ENCODE assay signal across 33 cellular contexts in the genomic region with DNA sequence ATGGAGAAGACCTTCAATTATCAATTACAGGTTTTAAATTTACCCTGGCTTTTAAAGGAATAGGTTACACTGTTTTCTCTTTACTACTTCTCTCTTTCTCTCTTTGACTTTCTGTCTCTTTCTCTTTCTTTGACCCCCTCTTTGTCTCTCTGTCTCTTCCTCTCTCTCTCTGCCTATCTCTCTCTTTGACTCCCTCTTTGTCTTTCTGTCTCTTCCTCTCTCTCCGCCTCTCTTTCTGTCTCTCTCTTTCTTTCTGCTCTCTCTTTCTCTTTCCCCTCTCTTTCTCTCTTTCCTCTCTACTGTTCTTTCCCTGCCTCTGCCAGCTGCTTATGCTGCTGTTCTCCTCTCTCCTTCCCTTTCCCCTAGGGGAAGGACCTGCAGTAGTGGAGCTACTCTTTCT.
"Had no signal": no experiment of that assay in that cellular context is flagged by ENCODE, and none has a peak within 500 bp of the region (broad histone marks: within the 10 kb centered on the region; RNA-seq: fewer than 3 reads in every experiment).

No MANE protein-coding gene starts in this region.

- H3K4me1 Mint-ChIP-seq: activated CD4-positive, alpha-beta T cell treated with anti-CD3 and anti-CD28 coated beads for 36 hours; activated CD4-positive, alpha-beta T cell treated with anti-CD3 and anti-CD28 coated beads, Interleukin-2, amount 10 ng/mL, durations not matched to agents 24 days and 14 days; activated CD8-positive, alpha-beta memory T cell treated with anti-CD3 and anti-CD28 coated beads, Interleukin-2, amount 10 ng/mL, durations not matched to agents 7 days and 5 days; activated naive CD4-positive, alpha-beta T cell treated with anti-CD3 and anti-CD28 coated beads, Interleukin-2, amount 50 U/mL, for 24 hours; activated naive CD8-positive, alpha-beta T cell treated with anti-CD3 and anti-CD28 coated beads for 36 hours; activated naive CD8-positive, alpha-beta T cell treated with anti-CD3 and anti-CD28 coated beads, Interleukin-2, amount 50 U/mL, for 24 hours had no signal

- H3K27ac Mint-ChIP-seq: activated CD4-positive, alpha-beta memory T cell treated with anti-CD3 and anti-CD28 coated beads for 36 hours; activated CD4-positive, alpha-beta T cell treated with anti-CD3 and anti-CD28 coated beads for 36 hours; activated CD4-positive, alpha-beta T cell treated with anti-CD3 and anti-CD28 coated beads, Interleukin-2, amount 10 ng/mL, durations not matched to agents 24 days and 14 days; activated CD8-positive, alpha-beta memory T cell treated with anti-CD3 and anti-CD28 coated beads, Interleukin-2, amount 10 ng/mL, durations not matched to agents 7 days and 5 days; activated CD8-positive, alpha-beta T cell treated with anti-CD3 and anti-CD28 coated beads, Interleukin-2, amount 10 ng/mL, durations not matched to agents 7 days and 5 days; activated naive CD4-positive, alpha-beta T cell treated with anti-CD3 and anti-CD28 coated beads for 36 hours; activated naive CD4-positive, alpha-beta T cell treated with anti-CD3 and anti-CD28 coated beads, Interleukin-2, amount 50 U/mL, for 24 hours; activated naive CD8-positive, alpha-beta T cell treated with anti-CD3 and anti-CD28 coated beads for 36 hours; activated naive CD8-positive, alpha-beta T cell treated with anti-CD3 and anti-CD28 coated beads, Interleukin-2, amount 50 U/mL, for 24 hours; activated T-helper 1 cell treated with anti-CD3 and anti-CD28 coated beads, Interleukin-12 subunit alpha, Interleukin-12 subunit beta, Interleukin-2, Interleukin-4 antibody, amounts not matched to agents 30 ng/mL and 10 ng/mL and 1 ng/mL, durations not matched to agents 14 hours and 24 hours and 36 hours; activated T-helper 2 cell treated with anti-CD3 and anti-CD28 coated beads, Interferon-gamma antibody, Interleukin-2, Interleukin-4, amounts not matched to agents 10 μg/mL and 5 μg/mL and 100 μg/mL, durations not matched to agents 14 hours and 24 hours and 36 hours had no signal

- H3K27me3 Mint-ChIP-seq: activated CD4-positive, alpha-beta memory T cell treated with anti-CD3 and anti-CD28 coated beads for 36 hours; activated naive CD8-positive, alpha-beta T cell treated with anti-CD3 and anti-CD28 coated beads for 36 hours had no signal

- H3K36me3 ChIP-seq: adrenal gland, cardiac muscle cell, colonic mucosa, esophagus muscularis mucosa, gastroesophageal sphincter, heart right ventricle had no signal

- H3K4me1 ChIP-seq: adrenal gland, body of pancreas, colonic mucosa, esophagus muscularis mucosa, gastroesophageal sphincter, heart right ventricle had no signal

- H3K36me3 Mint-ChIP-seq: activated naive CD8-positive, alpha-beta T cell treated with anti-CD3 and anti-CD28 coated beads for 36 hours had no signal

- H3K4me3 Mint-ChIP-seq: activated CD4-positive, alpha-beta memory T cell treated with anti-CD3 and anti-CD28 coated beads for 36 hours; activated CD4-positive, alpha-beta T cell treated with anti-CD3 and anti-CD28 coated beads for 36 hours; activated CD4-positive, alpha-beta T cell treated with anti-CD3 and anti-CD28 coated beads, Interleukin-2, amount 10 ng/mL, durations not matched to agents 24 days and 14 days; activated CD8-positive, alpha-beta memory T cell treated with anti-CD3 and anti-CD28 coated beads, Interleukin-2, amount 10 ng/mL, durations not matched to agents 7 days and 5 days; activated CD8-positive, alpha-beta T cell treated with anti-CD3 and anti-CD28 coated beads, Interleukin-2, amount 10 ng/mL, durations not matched to agents 7 days and 5 days; activated naive CD4-positive, alpha-beta T cell treated with anti-CD3 and anti-CD28 coated beads for 36 hours; activated naive CD4-positive, alpha-beta T cell treated with anti-CD3 and anti-CD28 coated beads, Interleukin-2, amount 50 U/mL, for 24 hours; activated naive CD8-positive, alpha-beta T cell treated with anti-CD3 and anti-CD28 coated beads for 36 hours; activated naive CD8-positive, alpha-beta T cell treated with anti-CD3 and anti-CD28 coated beads, Interleukin-2, amount 50 U/mL, for 24 hours; activated T-helper 1 cell treated with anti-CD3 and anti-CD28 coated beads, Interleukin-12 subunit alpha, Interleukin-12 subunit beta, Interleukin-2, Interleukin-4 antibody, amounts not matched to agents 30 ng/mL and 10 ng/mL and 1 ng/mL, durations not matched to agents 14 hours and 24 hours and 36 hours had no signal

- H3K4me3 ChIP-seq: adrenal gland, body of pancreas, cardiac muscle cell, colonic mucosa, esophagus muscularis mucosa, gastroesophageal sphincter, heart right ventricle, hepatocyte had no signal

- H3K27ac ChIP-seq: adrenal gland, body of pancreas, cardiac muscle cell, colonic mucosa, esophagus muscularis mucosa, gastroesophageal sphincter, heart right ventricle, hepatocyte had no signal

- DNase-seq: activated CD4-positive, alpha-beta memory T cell treated with anti-CD3 and anti-CD28 coated beads for 36 hours; activated CD4-positive, alpha-beta T cell treated with anti-CD3 and anti-CD28 coated beads for 36 hours; activated CD4-positive, alpha-beta T cell treated with anti-CD3 and anti-CD28 coated beads, Interleukin-2, amount 10 ng/mL, durations not matched to agents 24 days and 14 days; activated CD4-positive, CD25-positive, alpha-beta regulatory T cell; activated CD4-positive, CD25-positive, alpha-beta regulatory T cell treated with anti-CD3 and anti-CD28 coated beads, Interleukin-2, amount 50 U/mL, for 72 hours; activated CD8-positive, alpha-beta memory T cell treated with anti-CD3 and anti-CD28 coated beads, Interleukin-2, amount 10 ng/mL, durations not matched to agents 7 days and 5 days; activated CD8-positive, alpha-beta memory T cell treated with anti-CD3 and anti-CD28 coated beads, Interleukin-2, amount 50 U/mL, for 4 hours; activated CD8-positive, alpha-beta T cell treated with anti-CD3 and anti-CD28 coated beads, Interleukin-2, amount 10 ng/mL, durations not matched to agents 7 days and 5 days; activated effector memory CD4-positive, alpha-beta T cell treated with anti-CD3 and anti-CD28 coated beads, Interleukin-2, amount 50 U/mL, for 16 hours; activated naive CD4-positive, alpha-beta T cell treated with anti-CD3 and anti-CD28 coated beads for 36 hours; activated naive CD8-positive, alpha-beta T cell treated with anti-CD3 and anti-CD28 coated beads for 36 hours; activated naive CD8-positive, alpha-beta T cell treated with anti-CD3 and anti-CD28 coated beads, Interleukin-2, amount 50 U/mL, for 24 hours; activated T-cell treated with anti-CD3 and anti-CD28 coated beads, Interleukin-2, amount 50 U/mL, for 1 hour; activated T-cell treated with anti-CD3 and anti-CD28 coated beads, Interleukin-2, amount 50 U/mL, for 48 hours; adrenal gland; amygdala; aorta; body of pancreas; central memory CD4-positive, alpha-beta T cell; cerebellar nuclear complex; colonic mucosa; effector CD8-positive, alpha-beta T cell; erythroblast; foreskin melanocyte; heart right ventricle; T-helper 2 cell had no signal

- H3K9me3 ChIP-seq: colonic mucosa had no signal
